In genomic region chr9:121281614-121282291, GRCh38 we compare ENCODE assay signal across 8 cellular contexts. TPM values are rescaled to one million over a fixed set of nuclear protein-coding genes. Genes with fewer than 3 reads are reported as not detected.
A peak's percentile ranks its signal among the peaks of the same experiment; 100 is the strongest.
DNase-seq lines count a peak whose midpoint lies in the region; ATAC-seq, FAIRE-seq and TF ChIP-seq lines count a peak whose summit lies in the region.

No MANE protein-coding gene starts in this region.

- TF ChIP-seq EP300 in upper lobe of left lung (IDR thresholded peaks at IDR 0.05) = peak in 2 of 4 donors; percentile 32 to 97

- in situ Hi-C loops in G401 (cut with HindIII; ENCODE audit: low sequenced_read_pairs) = no loop called here

- no peaks in the 10 kb centered on the region for H3K9me3 Mint-ChIP-seq in activated CD4-positive, alpha-beta T cell treated with anti-CD3 and anti-CD28 coated beads for 36 hours (ENCODE audit: low read depth)
- no peaks in the 10 kb centered on the region for H3K9me3 Mint-ChIP-seq in activated CD8-positive, alpha-beta memory T cell treated with anti-CD3 and anti-CD28 coated beads, Interleukin-2, amount 10 ng/mL, durations not matched to agents 7 days and 5 days (ENCODE audit: low read depth)

- H3K9ac ChIP-seq in liver (ENCODE audit: low read depth in 1 of 2, low read length in 2 of 2) = no peak overlapping the region

- H3K36me3 Mint-ChIP-seq in activated CD4-positive, alpha-beta T cell treated with anti-CD3 and anti-CD28 coated beads for 36 hours (ENCODE audit: low read depth) = no peaks in the 10 kb centered on the region
- H3K36me3 Mint-ChIP-seq in activated CD8-positive, alpha-beta memory T cell treated with anti-CD3 and anti-CD28 coated beads, Interleukin-2, amount 10 ng/mL, durations not matched to agents 7 days and 5 days = no peaks in the 10 kb centered on the region

- no peak for FAIRE-seq in bronchial epithelial cell (lab: Jason Lieb, UNC)

- H3K36me3 ChIP-seq in bronchial epithelial cell (ENCODE audit: control insufficient read depth, insufficient read depth, low read length) (peaks cover 1% of the 10 kb centered on the region), liver (ENCODE audit: control insufficient read depth in 4 of 4, insufficient read depth in 3 of 4, low read depth in 1 of 4, low read length in 3 of 4) (no peaks in the 10 kb centered on the region), upper lobe of left lung (no peaks in the 10 kb centered on the region)

- intact Hi-C loops in activated CD4-positive, alpha-beta T cell treated with anti-CD3 and anti-CD28 coated beads for 36 hours (cut with DNase I, micrococcal nuclease) = no loop called here

- peaks cover 23% of the 10 kb centered on the region for H3K4me1 Mint-ChIP-seq in activated CD4-positive, alpha-beta T cell treated with anti-CD3 and anti-CD28 coated beads for 36 hours
- H3K4me1 Mint-ChIP-seq in activated CD8-positive, alpha-beta memory T cell treated with anti-CD3 and anti-CD28 coated beads, Interleukin-2, amount 10 ng/mL, durations not matched to agents 7 days and 5 days = peaks cover 5% of the 10 kb centered on the region

- no peaks in the 10 kb centered on the region for H3K27me3 ChIP-seq in bronchial epithelial cell (ENCODE audit: control insufficient read depth, insufficient read depth, low read length)
- H3K27me3 ChIP-seq in liver (ENCODE audit: control insufficient read depth in 4 of 4, insufficient read depth in 4 of 4, low read length in 3 of 4) = no peaks in the 10 kb centered on the region
- H3K27me3 ChIP-seq in upper lobe of left lung = no peaks in the 10 kb centered on the region

- TF ChIP-seq RAD21 in liver (IDR thresholded peaks at IDR 0.05) = peak in 1 of 2 donors; percentile 21

- 69% methylated on average over 10 of the region's 10 CpGs for WGBS in liver
- 25 to 34% methylated on average over 9 to 10 of the region's 10 CpGs for WGBS in upper lobe of left lung, 2 donors

- POLR2A ChIA-PET in activated CD4-positive, alpha-beta T cell treated with anti-CD3 and anti-CD28 coated beads for 36 hours (lab: Charles Lee) = no interaction called here

- H3K4me3 Mint-ChIP-seq in activated CD4-positive, alpha-beta T cell treated with anti-CD3 and anti-CD28 coated beads for 36 hours = no peak overlapping the region
- no peak overlapping the region for H3K4me3 Mint-ChIP-seq in activated CD8-positive, alpha-beta memory T cell treated with anti-CD3 and anti-CD28 coated beads, Interleukin-2, amount 10 ng/mL, durations not matched to agents 7 days and 5 days

- peak; percentile 25 for DNase-seq in activated CD4-positive, alpha-beta T cell treated with anti-CD3 and anti-CD28 coated beads for 36 hours
- no peak for DNase-seq in activated CD4-positive, alpha-beta T cell treated with anti-CD3 and anti-CD28 coated beads, Interleukin-2, amount 50 U/mL, for 1 hour
- DNase-seq in bronchial epithelial cell (ENCODE audit: low read depth) = peak; percentile 97
- peak; percentile 93 to 95 for DNase-seq in upper lobe of left lung
- DNase-seq in activated CD8-positive, alpha-beta memory T cell treated with anti-CD3 and anti-CD28 coated beads, Interleukin-2, amount 10 ng/mL, durations not matched to agents 7 days and 5 days = no peak
- no peak for DNase-seq in NOMO-1 treated with DMSO at 0.1 percent for 48 hours (lab: John Stamatoyannopoulos, UW; ENCODE audit: unreplicated experiment)
- DNase-seq in G401 (ENCODE audit: low spot score) = no peak

- TF ChIP-seq CTCF in bronchial epithelial cell (IDR thresholded peaks at IDR 0.05; ENCODE audit: insufficient read depth, low read length, severe bottlenecking) = peak; percentile 31
- no peak for TF ChIP-seq CTCF in liver (IDR thresholded peaks at IDR 0.05; ENCODE audit: low read depth, low read length, missing input control)
- no peak for TF ChIP-seq CTCF in upper lobe of left lung (IDR thresholded peaks at IDR 0.05)

- H3K4me1 ChIP-seq in liver (ENCODE audit: control insufficient read depth in 4 of 4, insufficient read depth in 4 of 4, low read length in 3 of 4) = peaks cover 4 to 23% (median 8%) of the 10 kb centered on the region in 4 donors
- peaks cover 91 to 97% (median 94%) of the 10 kb centered on the region in 4 donors for H3K4me1 ChIP-seq in upper lobe of left lung

- no peaks in the 10 kb centered on the region for H3K9me3 ChIP-seq in liver (ENCODE audit: control insufficient read depth in 4 of 4, low read length in 3 of 4)
- no peaks in the 10 kb centered on the region for H3K9me3 ChIP-seq in upper lobe of left lung

- peaks cover 3% of the 10 kb centered on the region for H3K27me3 Mint-ChIP-seq in activated CD4-positive, alpha-beta T cell treated with anti-CD3 and anti-CD28 coated beads for 36 hours
- no peaks in the 10 kb centered on the region for H3K27me3 Mint-ChIP-seq in activated CD8-positive, alpha-beta memory T cell treated with anti-CD3 and anti-CD28 coated beads, Interleukin-2, amount 10 ng/mL, durations not matched to agents 7 days and 5 days

- H3K27ac ChIP-seq in liver (ENCODE audit: low read depth in 1 of 2, low read length in 2 of 2) (peak overlapping the region; percentile 37 to 62), upper lobe of left lung (peak overlapping the region; percentile 92 to 97 (median 96))

- ATAC-seq in activated CD4-positive, alpha-beta T cell treated with anti-CD3 and anti-CD28 coated beads for 36 hours = no peak
- peak; percentile 22 to 76 for ATAC-seq in upper lobe of left lung (ENCODE audit: low FRiP score in 2 of 2)
- ATAC-seq in activated CD8-positive, alpha-beta memory T cell treated with anti-CD3 and anti-CD28 coated beads, Interleukin-2, amount 10 ng/mL, durations not matched to agents 7 days and 5 days = no peak

- CTCF ChIA-PET in activated CD4-positive, alpha-beta T cell treated with anti-CD3 and anti-CD28 coated beads for 36 hours (lab: Charles Lee) = interaction anchor here (1.0 to 2.4 kb wide), 2 partner anchors 38 to 59 kb away, joined by 3 to 8 read pairs; no protein-coding TSS in a partner anchor
- CTCF ChIA-PET in activated CD8-positive, alpha-beta memory T cell treated with anti-CD3 and anti-CD28 coated beads, Interleukin-2, amount 10 ng/mL, durations not matched to agents 7 days and 5 days (lab: Charles Lee) = interaction anchor here (0.6 kb wide), 1 partner anchor 31 kb away, joined by 3 read pairs; no protein-coding TSS in a partner anchor

- H3K4me3 ChIP-seq in bronchial epithelial cell (ENCODE audit: low read depth, low read length) = no peak overlapping the region
- no peak overlapping the region for H3K4me3 ChIP-seq in liver (ENCODE audit: low read depth in 1 of 3, low read length in 3 of 3)
- H3K4me3 ChIP-seq in upper lobe of left lung = no peak overlapping the region

- peak overlapping the region; percentile 51 for H3K27ac Mint-ChIP-seq in activated CD4-positive, alpha-beta T cell treated with anti-CD3 and anti-CD28 coated beads for 36 hours
- H3K27ac Mint-ChIP-seq in activated CD8-positive, alpha-beta memory T cell treated with anti-CD3 and anti-CD28 coated beads, Interleukin-2, amount 10 ng/mL, durations not matched to agents 7 days and 5 days = no peak overlapping the region

- peak in 1 of 4 donors; percentile 22 for TF ChIP-seq POLR2A in upper lobe of left lung (IDR thresholded peaks at IDR 0.05)

TF ChIP-seq in liver, 16 proteins besides CTCF, POLR2A, EP300 and RAD21:
- TF ChIP-seq FOXA2 (IDR thresholded peaks at IDR 0.05) = no peak
- TF ChIP-seq JUND (IDR thresholded peaks at IDR 0.05) = peak; percentile 67 to 81
- no peak for TF ChIP-seq YY1 (IDR thresholded peaks at IDR 0.05)
- peak; percentile 14 to 28 for TF ChIP-seq RXRA (IDR thresholded peaks at IDR 0.05)
- no peak for TF ChIP-seq MAX (IDR thresholded peaks at IDR 0.05)
- peak; percentile 90 for TF ChIP-seq NR2F2 (IDR thresholded peaks at IDR 0.05)
- TF ChIP-seq ATF3 (IDR thresholded peaks at IDR 0.05) = no peak
- TF ChIP-seq GABPA (IDR thresholded peaks at IDR 0.05 in 1 of 2, conservative IDR thresholded peaks at IDR 0.05 in 1 of 2) = no peak
TF ChIP-seq in liver: peak in this region for 3.

RNA-seq across cellular contexts. Expression of gene GSN, which starts 13.8 kb away (rescaled TPM):
- total RNA-seq in activated CD4-positive, alpha-beta T cell treated with anti-CD3 and anti-CD28 coated beads for 36 hours = 1 to 10 TPM; 1.7 to 1.9 TPM
- total RNA-seq in bronchial epithelial cell = 420 and 822 TPM in 2 replicates
- total RNA-seq in liver = 100 to 1,000 TPM in 1 of 2 donors, 10 to 100 TPM in 1; 63.2 to 402 TPM
- polyA plus RNA-seq in liver = 10 to 100 TPM; 18.8 to 40.0 TPM
- 100 to 1,000 TPM; 217 to 935 (median 648) TPM for total RNA-seq in upper lobe of left lung
- total RNA-seq in activated CD8-positive, alpha-beta memory T cell treated with anti-CD3 and anti-CD28 coated beads, Interleukin-2, amount 10 ng/mL, durations not matched to agents 7 days and 5 days = 1 to 10 TPM; 3.2 to 8.0 TPM
- 333 and 366 TPM in 2 replicates for total RNA-seq in G401 (2014; rRNA removed; shearing (Covaris generic))

Comparison
In these comparisons a context has a peak if more than half of its experiments do, and no peak if none do; other contexts are left out.
1. DNase-seq: peak in activated CD4-positive, alpha-beta T cell treated with anti-CD3 and anti-CD28 coated beads for 36 hours (single experiment), bronchial epithelial cell (single experiment) and upper lobe of left lung (2 of 2); none in activated CD4-positive, alpha-beta T cell treated with anti-CD3 and anti-CD28 coated beads, Interleukin-2, amount 50 U/mL, for 1 hour (single experiment), activated CD8-positive, alpha-beta memory T cell treated with anti-CD3 and anti-CD28 coated beads, Interleukin-2, amount 10 ng/mL, durations not matched to agents 7 days and 5 days (single experiment), NOMO-1 treated with DMSO at 0.1 percent for 48 hours (single experiment) and G401 (single experiment).
2. ATAC-seq: peak in upper lobe of left lung (2 of 2); none in activated CD4-positive, alpha-beta T cell treated with anti-CD3 and anti-CD28 coated beads for 36 hours (single experiment) and activated CD8-positive, alpha-beta memory T cell treated with anti-CD3 and anti-CD28 coated beads, Interleukin-2, amount 10 ng/mL, durations not matched to agents 7 days and 5 days (single experiment).
3. RNA of gene GSN, which starts 13.8 kb away (total RNA-seq): 217 to 935 TPM in upper lobe of left lung, 420 to 822 TPM in bronchial epithelial cell, 63.2 to 402 TPM in liver and 333 to 366 TPM in G401; 3.2 to 8.0 TPM in activated CD8-positive, alpha-beta memory T cell treated with anti-CD3 and anti-CD28 coated beads, Interleukin-2, amount 10 ng/mL, durations not matched to agents 7 days and 5 days and 1.7 to 1.9 TPM in activated CD4-positive, alpha-beta T cell treated with anti-CD3 and anti-CD28 coated beads for 36 hours; every median in the first group is over 4 times any median in the second.